18 cellular contexts compared by ENCODE assay signal in genomic region chr1:39642796-39643195, GRCh38. TPM values are rescaled to one million over a fixed set of nuclear protein-coding genes. Genes with fewer than 3 reads are reported as not detected.
A peak's percentile ranks its signal among the peaks of the same experiment; 100 is the strongest.
DNase-seq lines count a peak whose midpoint lies in the region; ATAC-seq and TF ChIP-seq lines count a peak whose summit lies in the region.
"Had no signal": no experiment of that assay in that cellular context is flagged by ENCODE, and none has a peak within 500 bp of the region (broad histone marks: within the 10 kb centered on the region; RNA-seq: fewer than 3 reads in every experiment).

No MANE protein-coding gene starts in this region.

- H3K4me1 ChIP-seq in PC-3 (ENCODE audit: insufficient read depth, low read length) (peaks cover 8% of the 10 kb centered on the region; the same call in 1 of the 2 replicates), thoracic aorta (ENCODE audit: control insufficient read depth in 1 of 2, low read depth in 2 of 2) (peaks cover 10 to 75% of the 10 kb centered on the region in 2 donors)

- H3K79me2 ChIP-seq in PC-3 (ENCODE audit: low read length) = no peaks in the 10 kb centered on the region

- H3K27ac ChIP-seq in PC-3 (ENCODE audit: low read length) = no peak overlapping the region
- H3K27ac ChIP-seq in thoracic aorta = peak overlapping the region; percentile 80 to 89
- H3K27ac ChIP-seq: hepatocyte had no signal

- POLR2A ChIA-PET in PC-3 (lab: Charles Lee; ENCODE audit: unreplicated experiment) = no interaction called here

- no peak overlapping the region for H3K4me2 ChIP-seq in PC-3 (ENCODE audit: low read length)
- H3K4me2 ChIP-seq: hepatocyte had no signal

- H4K20me1 ChIP-seq in PC-3 (ENCODE audit: low read length) = no peaks in the 10 kb centered on the region

- CTCF ChIA-PET in PC-3 (lab: Charles Lee) = no interaction called here

- intact Hi-C loops in PC-3 (cut with micrococcal nuclease) = no loop called here

- H3F3A ChIP-seq in PC-3 (ENCODE audit: low read length, unreplicated experiment) = no peaks in the 10 kb centered on the region

- BruUV-seq in PC-3 (replicated peaks; lab: Mats Ljungman, UMichigan) = no TSS peak

- DNase-seq in GM04504 (ENCODE audit: low read depth) = peak; percentile 18
- DNase-seq in PC-3 = peak; percentile 39
- peak; percentile 32 for DNase-seq in epithelial cell of esophagus (ENCODE audit: low read depth)
- DNase-seq in thoracic aorta (ENCODE audit: low spot score) = no peak
- no peak for DNase-seq in NCI-H1694 (lab: John Stamatoyannopoulos, UW)
- no peak for DNase-seq in NK-92 treated with Interleukin-12 subunit alpha and Interleukin-12 subunit beta, amount 100 ng/mL, for 24 hours (lab: John Stamatoyannopoulos, UW)
- DNase-seq: activated CD8-positive, alpha-beta memory T cell treated with anti-CD3 and anti-CD28 coated beads, Interleukin-2, amount 50 U/mL, for 4 hours; activated naive CD4-positive, alpha-beta T cell treated with anti-CD3 and anti-CD28 coated beads, Interleukin-2, amount 50 U/mL, for 16 hours; central memory CD4-positive, alpha-beta T cell; GDM1; NCI-H446; OCI-M1; stimulated activated CD4-positive, alpha-beta T cell treated with anti-CD3 and anti-CD28 coated beads, Interleukin-1b, Interleukin-23, amount 100 ng/mL, for 48 hours; T-cell had no signal

- no peaks in the 10 kb centered on the region for H3K9me2 ChIP-seq in PC-3 (replicated peaks; ENCODE audit: low read length)

- no peak overlapping the region for H3K9ac ChIP-seq in PC-3 (ENCODE audit: low read length)

- H3K9me3 ChIP-seq in PC-3 (ENCODE audit: low read length) = no peaks in the 10 kb centered on the region
- H3K9me3 ChIP-seq in thoracic aorta = no peaks in the 10 kb centered on the region
- H3K9me3 ChIP-seq: tibial nerve had no signal

- H3K4me3 ChIP-seq in PC-3 (ENCODE audit: low read length) (no peak overlapping the region), epithelial cell of esophagus (ENCODE audit: low read length) (no peak overlapping the region), thoracic aorta (no peak overlapping the region)
- H3K4me3 ChIP-seq: hepatocyte, tibial nerve had no signal

- ATAC-seq in PC-3 (peak; percentile 54), thoracic aorta (ENCODE audit: insufficient number of reproducible peaks, low FRiP score, low read depth) (peak; percentile 37), GM19035 (IDR thresholded peaks at IDR 0.05; ENCODE audit: unreplicated experiment) (no peak)
- ATAC-seq: T-cell had no signal

- no peaks in the 10 kb centered on the region for H3K27me3 ChIP-seq in PC-3 (ENCODE audit: low read length)
- H3K27me3 ChIP-seq in thoracic aorta (replicated peaks; ENCODE audit: insufficient read depth) = no peaks in the 10 kb centered on the region

- H2AFZ ChIP-seq in PC-3 (ENCODE audit: low read length) = no peak overlapping the region
- H2AFZ ChIP-seq: hepatocyte had no signal

- no peaks in the 10 kb centered on the region for H3K36me3 ChIP-seq in PC-3 (ENCODE audit: low read depth, low read length)
- no peaks in the 10 kb centered on the region for H3K36me3 ChIP-seq in thoracic aorta
- H3K36me3 ChIP-seq: tibial nerve had no signal

- TF ChIP-seq CTCF in PC-3 (conservative IDR thresholded peaks at IDR 0.05; ENCODE audit: low read depth, low read length) (no peak), epithelial cell of esophagus (IDR thresholded peaks at IDR 0.05; ENCODE audit: insufficient read depth, low read depth, low read length, missing control alignments) (no peak), thoracic aorta (IDR thresholded peaks at IDR 0.05) (no peak)

RNA-seq across cellular contexts. Expression of gene HEYL, which starts 3.4 kb away (rescaled TPM):
- total RNA-seq in PC-3 (2014; rRNA removed) = 0.12 TPM in 1 of 2 replicates, not detected in the other
- total RNA-seq in thoracic aorta = 10 to 100 TPM; 45.6 to 91.2 TPM
- total RNA-seq: pulmonary artery endothelial cell had no signal

RNA-seq across cellular contexts. Expression of gene NT5C1A, which starts 29.1 kb away (rescaled TPM):
- total RNA-seq in PC-3 (2014; rRNA removed) (not detected in 2 replicates), thoracic aorta (1 to 10 TPM in 1 of 2 donors, not detected in 1; 2.8 TPM)
- total RNA-seq: pulmonary artery endothelial cell had no signal

RNA-seq across cellular contexts. Expression of gene HPCAL4, which starts 48.4 kb away (rescaled TPM):
- total RNA-seq in PC-3 (2014; rRNA removed) (0.04 and 0.12 TPM in 2 replicates), thoracic aorta (under 1 TPM in 1 of 2 donors, not detected in 1; 0.35 TPM)
- total RNA-seq: pulmonary artery endothelial cell, tibial nerve had no signal

Comparison
In these comparisons a context has a peak if more than half of its experiments do, and no peak if none do; other contexts are left out.
1. DNase-seq: peak in GM04504 (single experiment), PC-3 (single experiment) and epithelial cell of esophagus (single experiment); none in thoracic aorta (single experiment), NCI-H1694 (single experiment) and NK-92 treated with Interleukin-12 subunit alpha and Interleukin-12 subunit beta, amount 100 ng/mL, for 24 hours (single experiment).
2. RNA of gene HEYL, which starts 3.4 kb away (total RNA-seq): 45.6 to 91.2 TPM in thoracic aorta; 0.12 TPM in PC-3; every median in the first group is over 10 times any median in the second.